ENCODE assay signal across 8 cellular contexts in genomic region chr5:7886849-7887460, GRCh38. TPM values are rescaled to one million over a fixed set of nuclear protein-coding genes. Genes with fewer than 3 reads are reported as not detected.
DNase-seq lines count a peak whose midpoint lies in the region; ATAC-seq, FAIRE-seq and TF ChIP-seq lines count a peak whose summit lies in the region.

No MANE protein-coding gene starts in this region.

- H3K36me3 Mint-ChIP-seq in activated naive CD4-positive, alpha-beta T cell treated with anti-CD3 and anti-CD28 coated beads for 36 hours (ENCODE audit: low read depth): peaks cover 48% of the 10 kb centered on the region

- no peak overlapping the region for H3K23ac ChIP-seq in IMR-90 (ENCODE audit: low read depth, low read length)

- TF ChIP-seq POLR2A in GM12892 (IDR thresholded peaks at IDR 0.05; ENCODE audit: low read depth, low read length) (no peak), IMR-90 (IDR thresholded peaks at IDR 0.05; ENCODE audit: low read depth, low read length) (no peak), esophagus squamous epithelium (IDR thresholded peaks at IDR 0.05) (no peak), prostate gland (IDR thresholded peaks at IDR 0.05) (no peak)

- peak overlapping the region; percentile 64 for H2BK120ac ChIP-seq in IMR-90 (ENCODE audit: low read depth, low read length)

- H3K27ac Mint-ChIP-seq in activated naive CD4-positive, alpha-beta T cell treated with anti-CD3 and anti-CD28 coated beads for 36 hours: no peak overlapping the region

- H3K27me3 Mint-ChIP-seq in activated naive CD4-positive, alpha-beta T cell treated with anti-CD3 and anti-CD28 coated beads for 36 hours (ENCODE audit: low read depth): no peaks in the 10 kb centered on the region

- H2AFZ ChIP-seq in IMR-90 (replicated peaks; ENCODE audit: low read length, poor library complexity) (no peak overlapping the region), OCI-LY7 (ENCODE audit: low read length) (no peak overlapping the region)

- BruUV-seq in IMR-90 (replicated peaks; lab: Mats Ljungman, UMichigan): no TSS peak
- no TSS peak for BruUV-seq in OCI-LY7 (replicated peaks; lab: Mats Ljungman, UMichigan)

- no peak overlapping the region; the same call in 1 of the 2 replicates for H4K91ac ChIP-seq in IMR-90 (ENCODE audit: insufficient read depth, low read depth, low read length)

- H3K79me1 ChIP-seq in IMR-90 (ENCODE audit: low read depth in 1 of 2, low read length in 2 of 2): peaks cover 6 to 10% of the 10 kb centered on the region in 2 experiments

- peak; percentile 72 for TF ChIP-seq CTCF in IMR-90 (conservative IDR thresholded peaks at IDR 0.05; ENCODE audit: low read depth, low read length)
- peak; percentile 78 for TF ChIP-seq CTCF in OCI-LY7 (conservative IDR thresholded peaks at IDR 0.05; ENCODE audit: low read length)
- TF ChIP-seq CTCF in esophagus squamous epithelium (IDR thresholded peaks at IDR 0.05): peak; percentile 20 to 57 (median 42)
- TF ChIP-seq CTCF in prostate gland (IDR thresholded peaks at IDR 0.05): peak; percentile 21 to 71 (median 56)

- peak overlapping the region; percentile 51; the same call in 1 of the 2 replicates for H3K4ac ChIP-seq in IMR-90 (ENCODE audit: low read depth, low read length)

- peak overlapping the region; percentile 89 for H2BK5ac ChIP-seq in IMR-90 (ENCODE audit: low read depth, low read length, poor library complexity, severe bottlenecking)

- H3K56ac ChIP-seq in IMR-90 (ENCODE audit: extremely low read depth, insufficient read depth, low read length): no peak overlapping the region

- peak overlapping the region; percentile 86; the same call in 1 of the 2 replicates for H2AK5ac ChIP-seq in IMR-90 (ENCODE audit: low read depth, low read length)

- peak overlapping the region; percentile 71; the same call in 1 of the 3 replicates for H2BK15ac ChIP-seq in IMR-90 (ENCODE audit: low read depth, low read length)

- peak; percentile 9 for FAIRE-seq in GM12892 (lab: Jason Lieb, UNC)

- no peak overlapping the region for H3K4me3 Mint-ChIP-seq in activated naive CD4-positive, alpha-beta T cell treated with anti-CD3 and anti-CD28 coated beads for 36 hours

- H3K79me2 ChIP-seq in OCI-LY7 (ENCODE audit: insufficient read depth, low read depth, low read length): peaks cover 5% of the 10 kb centered on the region; the same call in 1 of the 2 replicates

- no peaks in the 10 kb centered on the region for H3K27me3 ChIP-seq in IMR-90 (ENCODE audit: control insufficient read depth, insufficient read depth, low read length)
- H3K27me3 ChIP-seq in esophagus squamous epithelium: no peaks in the 10 kb centered on the region
- H3K27me3 ChIP-seq in prostate gland (replicated peaks; ENCODE audit: insufficient read depth): no peaks in the 10 kb centered on the region

- peak overlapping the region; percentile 83; the same call in 1 of the 2 replicates for H4K5ac ChIP-seq in IMR-90 (ENCODE audit: low read depth, low read length)

- peaks cover 24% of the 10 kb centered on the region for H3K36me3 ChIP-seq in IMR-90 (ENCODE audit: control insufficient read depth, insufficient read depth, low read length)
- peaks cover 93% of the 10 kb centered on the region for H3K36me3 ChIP-seq in OCI-LY7 (ENCODE audit: insufficient read depth, low read length)
- H3K36me3 ChIP-seq in esophagus squamous epithelium: peaks cover 0 to 89% (median 9%) of the 10 kb centered on the region in 3 donors
- H3K36me3 ChIP-seq in prostate gland: no peaks in the 10 kb centered on the region

- H3K4me2 ChIP-seq in IMR-90 (ENCODE audit: low read depth, low read length) (no peak overlapping the region; the same call in 1 of the 2 replicates), OCI-LY7 (ENCODE audit: low read length) (no peak overlapping the region)

- peak overlapping the region; percentile 81; the same call in 1 of the 2 replicates for H2BK20ac ChIP-seq in IMR-90 (ENCODE audit: low read depth, low read length)

- peak overlapping the region; percentile 77; the same call in 1 of the 2 replicates for H3K18ac ChIP-seq in IMR-90 (ENCODE audit: low read depth, low read length)

- H4K8ac ChIP-seq in IMR-90 (ENCODE audit: low read depth in 2 of 2, low read length in 2 of 2): peak overlapping the region in 1 of 2 experiments; percentile 93; a peak in 2 of 4 replicates

- no peak overlapping the region for H3K4me3 ChIP-seq in IMR-90 (ENCODE audit: insufficient read depth, low read depth, low read length)
- H3K4me3 ChIP-seq in OCI-LY7 (ENCODE audit: low read depth, low read length, poor library complexity, severe bottlenecking): no peak overlapping the region
- H3K4me3 ChIP-seq in esophagus squamous epithelium: no peak overlapping the region
- no peak overlapping the region for H3K4me3 ChIP-seq in prostate gland

- CTCF ChIA-PET in IMR-90 (lab: Yijun Ruan, JAX): interaction anchor here (0.6 to 1.9 kb wide), 9 partner anchors 9 to 1650 kb away, joined by 3 to 6 read pairs (median 4); no protein-coding TSS in a partner anchor
- CTCF ChIA-PET in OCI-LY7 (lab: Charles Lee; ENCODE audit: unreplicated experiment): interaction anchor here (0.7 to 2.1 kb wide), 4 partner anchors 10 to 19 kb away, joined by 3 to 8 read pairs (median 5); partner anchors contain the start of gene FASTKD3
- CTCF ChIA-PET in activated naive CD4-positive, alpha-beta T cell treated with anti-CD3 and anti-CD28 coated beads for 36 hours (lab: Charles Lee): interaction anchor here (0.6 to 3.8 kb wide), 13 partner anchors 11 to 1798 kb away, joined by 3 to 15 read pairs (median 5); partner anchors contain the start of genes FASTKD3 and MTRR

- no peaks in the 10 kb centered on the region for H3K9me2 ChIP-seq in OCI-LY7 (ENCODE audit: insufficient read depth, low read length)

- DNase-seq in A172 (ENCODE audit: low spot score) (peak; percentile 50), GM12892 (ENCODE audit: insufficient read length) (no peak), IMR-90 (peak; percentile 72), OCI-LY7 (ENCODE audit: low spot score) (peak; percentile 41), esophagus squamous epithelium (lab: John Stamatoyannopoulos, UW) (no peak), prostate gland (ENCODE audit: low spot score) (no peak)
- no peak for DNase-seq in activated effector memory CD4-positive, alpha-beta T cell treated with Interleukin-2 at 50 U/mL for 16 hours
- no peak for DNase-seq in activated naive CD4-positive, alpha-beta T cell treated with anti-CD3 and anti-CD28 coated beads for 36 hours

- TF ChIP-seq RAD21 in IMR-90 (IDR thresholded peaks at IDR 0.05; ENCODE audit: low read length): peak; percentile 73

- H3K9me1 ChIP-seq in IMR-90 (ENCODE audit: insufficient read depth, low read length): no peaks in the 10 kb centered on the region; the same call in 1 of the 2 replicates

- no peaks in the 10 kb centered on the region for H3K4me1 Mint-ChIP-seq in activated naive CD4-positive, alpha-beta T cell treated with anti-CD3 and anti-CD28 coated beads for 36 hours (ENCODE audit: low read depth)

- in situ Hi-C loops in IMR-90 (cut with MboI; ENCODE audit: low sequenced_read_pairs): loop anchor here (25.0 kb wide), 2 partner anchors 1175 to 1650 kb away; partner anchors contain the start of gene SEMA5A

- H3K9ac ChIP-seq in IMR-90 (ENCODE audit: low read depth, low read length): no peak overlapping the region

- H3K4me1 ChIP-seq in IMR-90 (ENCODE audit: control insufficient read depth, insufficient read depth, low read length): peaks cover 4% of the 10 kb centered on the region
- H3K4me1 ChIP-seq in OCI-LY7 (ENCODE audit: insufficient read depth, low read length, poor library complexity, severe bottlenecking): no peaks in the 10 kb centered on the region
- H3K4me1 ChIP-seq in esophagus squamous epithelium: peaks cover 0 to 4% (median 0%) of the 10 kb centered on the region in 3 donors
- peaks cover 2% of the 10 kb centered on the region for H3K4me1 ChIP-seq in prostate gland (replicated peaks)

- no peak overlapping the region for H2AK9ac ChIP-seq in IMR-90 (replicated peaks; ENCODE audit: low read depth, low read length, poor library complexity)

- POLR2A ChIA-PET in IMR-90 (lab: Charles Lee; ENCODE audit: unreplicated experiment) (no interaction called here), OCI-LY7 (lab: Charles Lee) (interaction anchor here (1.1 to 3.0 kb wide), 4 partner anchors 9 to 19 kb away, joined by 3 to 15 read pairs (median 6); partner anchors contain the start of genes FASTKD3 and MTRR)

- H4K20me1 ChIP-seq in IMR-90 (ENCODE audit: insufficient read depth, low read length): no peaks in the 10 kb centered on the region
- peaks cover 7% of the 10 kb centered on the region for H4K20me1 ChIP-seq in OCI-LY7 (ENCODE audit: insufficient read depth, low read length)

- peak; percentile 76 for ATAC-seq in IMR-90 (ENCODE audit: low read depth)

- intact Hi-C loops in IMR-90 (cut with micrococcal nuclease) (loop anchor here (5.0 kb wide), 1 partner anchor 1325 kb away; no protein-coding TSS in a partner anchor), OCI-LY7 (cut with micrococcal nuclease; ENCODE audit: unreplicated experiment) (no loop called here), esophagus squamous epithelium (cut with DNase I) (no loop called here), prostate gland (cut with DNase I) (no loop called here)
- intact Hi-C loops in activated naive CD4-positive, alpha-beta T cell treated with anti-CD3 and anti-CD28 coated beads for 36 hours (cut with micrococcal nuclease): loop anchor here (5.0 kb wide), 1 partner anchor 1320 kb away; no protein-coding TSS in a partner anchor

- H3K9me3 ChIP-seq in IMR-90 (ENCODE audit: control insufficient read depth, insufficient read depth, low read length) (no peaks in the 10 kb centered on the region), OCI-LY7 (ENCODE audit: low read length) (no peaks in the 10 kb centered on the region), esophagus squamous epithelium (no peaks in the 10 kb centered on the region), prostate gland (no peaks in the 10 kb centered on the region)

- dilution Hi-C loops in IMR-90 (cut with HindIII; ENCODE audit: low sequenced_read_pairs, unreplicated experiment): no loop called here

- WGBS in IMR-90 (ENCODE audit: extremely low coverage in 2 of 2, insufficient read length in 1 of 2), 2 experiments: no CpG with 5 or more reads among the region's 7 CpGs
- WGBS in esophagus squamous epithelium, 2 donors: 51 to 55% methylated on average over 7 of the region's 7 CpGs
- 53% methylated on average over 7 of the region's 7 CpGs for WGBS in prostate gland

- H3K14ac ChIP-seq in IMR-90 (replicated peaks; ENCODE audit: low read depth, low read length): peak overlapping the region; percentile 20; the same call in 1 of the 2 replicates

- H3K27ac ChIP-seq in IMR-90 (ENCODE audit: insufficient read depth, low read length): peak overlapping the region; percentile 40; the same call in 1 of the 2 replicates
- H3K27ac ChIP-seq in OCI-LY7 (ENCODE audit: low read depth, low read length, poor library complexity, severe bottlenecking): no peak overlapping the region
- H3K27ac ChIP-seq in esophagus squamous epithelium: no peak overlapping the region
- H3K27ac ChIP-seq in prostate gland: no peak overlapping the region

- no peaks in the 10 kb centered on the region for H3K9me3 Mint-ChIP-seq in activated naive CD4-positive, alpha-beta T cell treated with anti-CD3 and anti-CD28 coated beads for 36 hours

RNA-seq across cellular contexts. Expression of gene MTRR, which starts 18.0 kb away (rescaled TPM):
- total RNA-seq in A172 (2014; rRNA removed; shearing (Covaris generic)): 23.2 and 40.9 TPM in 2 replicates
- 23.0 TPM for polyA plus RNA-seq in GM12892 (2012; ENCODE audit: missing spikeins)
- 30.6 and 33.2 TPM in 2 replicates for total RNA-seq in IMR-90 (2012; rRNA removed)
- 31.4 and 33.5 TPM in 2 replicates for polyA plus RNA-seq in IMR-90 (2012; rRNA removed)
- polyA plus RNA-seq in IMR-90 (2012; cell fraction: cytosol; rRNA removed): 6.8 and 11.1 TPM in 2 replicates
- 10.7 and 61.9 TPM in 2 replicates for polyA plus RNA-seq in IMR-90 (2012; cell fraction: nucleus; rRNA removed; ENCODE audit: low replicate concordance)
- 51.9 and 68.1 TPM in 2 replicates for total RNA-seq in OCI-LY7 (2014; rRNA removed; shearing (Covaris generic))
- total RNA-seq in OCI-LY7 (2022): 67.1 and 72.6 TPM in 2 replicates
- 10 to 100 TPM; 12.7 to 33.2 (median 21.0) TPM for total RNA-seq in esophagus squamous epithelium
- 10 to 100 TPM; 34.5 to 64.6 TPM for total RNA-seq in prostate gland
- 10 to 100 TPM; 34.0 to 35.1 TPM for total RNA-seq in activated naive CD4-positive, alpha-beta T cell treated with anti-CD3 and anti-CD28 coated beads for 36 hours

RNA-seq across cellular contexts. Expression of gene FASTKD3, which starts 18.1 kb away (rescaled TPM):
- total RNA-seq in A172 (2014; rRNA removed; shearing (Covaris generic)): 17.9 and 23.7 TPM in 2 replicates
- 17.1 TPM for polyA plus RNA-seq in GM12892 (2012; ENCODE audit: missing spikeins)
- total RNA-seq in IMR-90 (2012; rRNA removed) (12.7 and 19.7 TPM in 2 replicates), OCI-LY7 (2022) (15.1 and 16.4 TPM in 2 replicates), esophagus squamous epithelium (10 to 100 TPM in 3 of 4 donors, 1 to 10 TPM in 1; 4.4 to 14.0 (median 11.2) TPM), prostate gland (10 to 100 TPM in 1 of 2 donors, 1 to 10 TPM in 1; 9.7 to 10.7 TPM)
- polyA plus RNA-seq in IMR-90 (2012; rRNA removed): 6.2 and 8.4 TPM in 2 replicates
- polyA plus RNA-seq in IMR-90 (2012; cell fraction: cytosol; rRNA removed): 1.5 and 1.6 TPM in 2 replicates
- polyA plus RNA-seq in IMR-90 (2012; cell fraction: nucleus; rRNA removed; ENCODE audit: low replicate concordance): 1.6 and 16.9 TPM in 2 replicates
- total RNA-seq in OCI-LY7 (2014; rRNA removed; shearing (Covaris generic)): 12.9 and 14.7 TPM in 2 replicates
- total RNA-seq in activated naive CD4-positive, alpha-beta T cell treated with anti-CD3 and anti-CD28 coated beads for 36 hours: 1 to 10 TPM; 4.0 to 7.7 TPM

RNA-seq across cellular contexts. Expression of gene CFAP90, which starts 36.0 kb away (rescaled TPM):
- total RNA-seq in A172 (2014; rRNA removed; shearing (Covaris generic)): not detected in 2 replicates
- not detected for polyA plus RNA-seq in GM12892 (2012; ENCODE audit: missing spikeins)
- total RNA-seq in IMR-90 (2012; rRNA removed): not detected in 2 replicates
- polyA plus RNA-seq in IMR-90 (2012; rRNA removed): 0.09 and 0.14 TPM in 2 replicates
- polyA plus RNA-seq in IMR-90 (2012; cell fraction: cytosol; rRNA removed): 0.11 TPM in 1 of 2 replicates, not detected in the other
- 0.02 TPM in 1 of 2 replicates, not detected in the other for polyA plus RNA-seq in IMR-90 (2012; cell fraction: nucleus; rRNA removed; ENCODE audit: low replicate concordance)
- total RNA-seq in OCI-LY7 (2014; rRNA removed; shearing (Covaris generic)): not detected in 2 replicates
- not detected in 2 replicates for total RNA-seq in OCI-LY7 (2022)
- not detected for total RNA-seq in esophagus squamous epithelium
- 1 to 10 TPM in 1 of 2 donors, under 1 TPM in 1; 0.87 to 1.1 TPM for total RNA-seq in prostate gland
- not detected for total RNA-seq in activated naive CD4-positive, alpha-beta T cell treated with anti-CD3 and anti-CD28 coated beads for 36 hours

Comparison
In these comparisons a context has a peak if more than half of its experiments do, and no peak if none do; other contexts are left out.
1. DNase-seq: peak in A172 (single experiment), IMR-90 (single experiment) and OCI-LY7 (single experiment); none in GM12892 (single experiment), esophagus squamous epithelium (single experiment), prostate gland (single experiment), activated effector memory CD4-positive, alpha-beta T cell treated with Interleukin-2 at 50 U/mL for 16 hours (single experiment) and activated naive CD4-positive, alpha-beta T cell treated with anti-CD3 and anti-CD28 coated beads for 36 hours (single experiment).
2. intact Hi-C loops: an anchor here in IMR-90 (5.0 kb wide) and activated naive CD4-positive, alpha-beta T cell treated with anti-CD3 and anti-CD28 coated beads for 36 hours (5.0 kb wide); none called in OCI-LY7, esophagus squamous epithelium and prostate gland.
3. Peak in every context shown above with its lines, with median percentiles within 50 percentile points of each other: CTCF ChIP-seq.